ENCODE assay signal across 11 cellular contexts in the genomic region with DNA sequence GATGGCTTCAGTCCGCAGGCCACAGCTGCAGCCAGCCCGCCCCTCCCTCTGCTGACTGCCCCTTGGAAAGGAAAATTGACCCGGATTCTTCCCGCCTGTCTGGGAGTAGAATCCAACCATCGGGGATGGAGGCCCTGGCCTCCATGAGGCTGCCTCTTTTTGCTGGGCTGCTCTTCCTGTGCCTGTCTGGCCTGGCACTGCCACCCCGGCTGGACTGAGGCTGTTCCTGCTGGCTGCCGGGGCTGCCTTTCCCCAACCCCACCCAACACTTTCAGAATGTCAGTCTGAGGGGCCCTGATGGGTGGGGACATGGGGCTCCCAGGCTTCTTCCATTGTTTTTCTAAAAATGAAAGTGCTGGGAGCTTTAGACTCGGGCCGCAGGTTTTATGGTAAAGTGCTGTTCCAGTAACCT. TPM values are rescaled to one million over a fixed set of nuclear protein-coding genes. Genes with fewer than 3 reads are reported as not detected.
DNase-seq lines count a peak whose midpoint lies in the region; ATAC-seq and TF ChIP-seq lines count a peak whose summit lies in the region.
"Had no signal": no experiment of that assay in that cellular context is flagged by ENCODE, and none has a peak within 500 bp of the region (broad histone marks: within the 10 kb centered on the region; RNA-seq: fewer than 3 reads in every experiment).

No MANE protein-coding gene starts in this region.

- peak overlapping the region; percentile 84 for H3K4me2 ChIP-seq in fibroblast of lung (ENCODE audit: extremely low read depth, insufficient read depth, low read length)

- H4K20me1 ChIP-seq in fibroblast of lung (ENCODE audit: control insufficient read depth, extremely low read depth, insufficient read depth, low read length) = no peaks in the 10 kb centered on the region

- DNase-seq in NCI-H2227 (lab: John Stamatoyannopoulos, UW; ENCODE audit: unreplicated experiment) = peak; percentile 27
- DNase-seq in NCI-H2227 treated with DMSO at 0.1 percent for 48 hours (lab: John Stamatoyannopoulos, UW) = no peak
- DNase-seq in fibroblast of lung (ENCODE audit: low read depth in 2 of 2) = no peak
- no peak for DNase-seq in neural crest cell (ENCODE audit: low read depth, low spot score)
- DNase-seq in upper lobe of left lung = peak in 1 of 2 donors; percentile 60
- no peak for DNase-seq in NCI-H146 treated with DMSO at 0.1 percent for 48 hours (lab: John Stamatoyannopoulos, UW; ENCODE audit: unreplicated experiment)
- no peak for DNase-seq in activated CD4-positive, alpha-beta memory T cell treated with anti-CD3 and anti-CD28 coated beads for 36 hours
- DNase-seq in NCI-H1092 (lab: John Stamatoyannopoulos, UW) = no peak
- DNase-seq: activated T-cell treated with anti-CD3 and anti-CD28 coated beads, Interleukin-2, amount 50 U/mL, for 24 hours; RPMI8226; stimulated activated CD4-positive, alpha-beta T cell treated with anti-CD3 and anti-CD28 coated beads, Interleukin-2, amount 100 ng/mL, for 24 hours had no signal

- peaks cover 68% of the 10 kb centered on the region for H3K4me1 Mint-ChIP-seq in neural crest cell
- H3K4me1 Mint-ChIP-seq in activated CD4-positive, alpha-beta memory T cell treated with anti-CD3 and anti-CD28 coated beads for 36 hours (ENCODE audit: low read depth) = peaks cover 14% of the 10 kb centered on the region

- TF ChIP-seq CTCF in fibroblast of lung (conservative IDR thresholded peaks at IDR 0.05 in 1 of 2, IDR thresholded peaks at IDR 0.05 in 1 of 2; ENCODE audit: low read depth in 1 of 2, low read length in 2 of 2) (no peak), neural crest cell (conservative IDR thresholded peaks at IDR 0.05) (no peak), upper lobe of left lung (IDR thresholded peaks at IDR 0.05) (no peak)

- ATAC-seq in upper lobe of left lung (ENCODE audit: low FRiP score in 2 of 2) = no peak

- TF ChIP-seq EP300 in upper lobe of left lung (IDR thresholded peaks at IDR 0.05) = no peak

- peak overlapping the region; percentile 64 for H3K9ac ChIP-seq in fibroblast of lung (ENCODE audit: insufficient read depth, low read length)

- H3K4me3 ChIP-seq in fibroblast of lung (replicated peaks in 1 of 4; ENCODE audit: control extremely low read depth in 1 of 4, insufficient read depth in 1 of 4, low read depth in 3 of 4, low read length in 4 of 4) (peak overlapping the region in 3 of 4 experiments; percentile 16 to 45 (median 26)), upper lobe of left lung (peak overlapping the region in 1 of 4 donors; percentile 12)

- H3K36me3 Mint-ChIP-seq in neural crest cell (ENCODE audit: low read depth) = peaks cover 12% of the 10 kb centered on the region
- H3K36me3 Mint-ChIP-seq in activated CD4-positive, alpha-beta memory T cell treated with anti-CD3 and anti-CD28 coated beads for 36 hours = no peaks in the 10 kb centered on the region

- H3K4me3 Mint-ChIP-seq in neural crest cell = peak overlapping the region; percentile 99
- H3K4me3 Mint-ChIP-seq in activated CD4-positive, alpha-beta memory T cell treated with anti-CD3 and anti-CD28 coated beads for 36 hours = no peak overlapping the region
- H3K4me3 Mint-ChIP-seq: activated T-cell treated with anti-CD3 and anti-CD28 coated beads, Interleukin-2, amount 50 U/mL, for 24 hours had no signal

- H3K36me3 ChIP-seq in fibroblast of lung (ENCODE audit: control insufficient read depth, insufficient read depth, low read length) = no peaks in the 10 kb centered on the region
- H3K36me3 ChIP-seq in upper lobe of left lung = no peaks in the 10 kb centered on the region

- H3K4me1 ChIP-seq in fibroblast of lung (ENCODE audit: control insufficient read depth, extremely low read depth, insufficient read depth, low read length) (peaks cover 39% of the 10 kb centered on the region), upper lobe of left lung (peaks cover 55 to 78% (median 59%) of the 10 kb centered on the region in 4 donors)

- H2AFZ ChIP-seq in fibroblast of lung (ENCODE audit: low read length) = no peak overlapping the region

- intact Hi-C loops in activated CD4-positive, alpha-beta memory T cell treated with anti-CD3 and anti-CD28 coated beads for 36 hours (cut with micrococcal nuclease) = no loop called here

- CTCF ChIA-PET in activated CD4-positive, alpha-beta memory T cell treated with anti-CD3 and anti-CD28 coated beads for 36 hours (lab: Charles Lee) = interaction anchor here (0.6 kb wide), 1 partner anchor 82 kb away, joined by 4 read pairs; no protein-coding TSS in a partner anchor

- peak overlapping the region; percentile 76 for H3K27ac Mint-ChIP-seq in neural crest cell (ENCODE audit: unreplicated experiment)
- H3K27ac Mint-ChIP-seq in activated CD4-positive, alpha-beta memory T cell treated with anti-CD3 and anti-CD28 coated beads for 36 hours = no peak overlapping the region
- H3K27ac Mint-ChIP-seq: activated T-cell treated with anti-CD3 and anti-CD28 coated beads, Interleukin-2, amount 50 U/mL, for 24 hours had no signal

- H3K27me3 Mint-ChIP-seq in neural crest cell (ENCODE audit: low read depth) = peaks cover 24% of the 10 kb centered on the region
- peaks cover 60% of the 10 kb centered on the region for H3K27me3 Mint-ChIP-seq in activated CD4-positive, alpha-beta memory T cell treated with anti-CD3 and anti-CD28 coated beads for 36 hours

- WGBS in upper lobe of left lung, 2 donors = 64% methylated on average over 9 of the region's 9 CpGs

- H3K79me2 ChIP-seq in fibroblast of lung (ENCODE audit: control insufficient read depth, insufficient read depth, low read length) = peaks cover 61% of the 10 kb centered on the region

- H3K27me3 ChIP-seq in fibroblast of lung (ENCODE audit: control insufficient read depth, insufficient read depth, low read length) (no peaks in the 10 kb centered on the region), upper lobe of left lung (no peaks in the 10 kb centered on the region)

- POLR2A ChIA-PET in activated CD4-positive, alpha-beta memory T cell treated with anti-CD3 and anti-CD28 coated beads for 36 hours (lab: Charles Lee) = no interaction called here

- peak overlapping the region; percentile 86 for H3K27ac ChIP-seq in fibroblast of lung (ENCODE audit: insufficient read depth, low read length)
- H3K27ac ChIP-seq in upper lobe of left lung = peak overlapping the region; percentile 79 to 99 (median 96)

- H3K9me3 Mint-ChIP-seq in neural crest cell = no peaks in the 10 kb centered on the region
- H3K9me3 Mint-ChIP-seq in activated CD4-positive, alpha-beta memory T cell treated with anti-CD3 and anti-CD28 coated beads for 36 hours = no peaks in the 10 kb centered on the region
- H3K9me3 Mint-ChIP-seq: activated T-cell treated with anti-CD3 and anti-CD28 coated beads, Interleukin-2, amount 50 U/mL, for 24 hours had no signal

- no peak for TF ChIP-seq POLR2A in upper lobe of left lung (IDR thresholded peaks at IDR 0.05)

- no peaks in the 10 kb centered on the region for H3K9me3 ChIP-seq in fibroblast of lung (ENCODE audit: control insufficient read depth, insufficient read depth, low read depth, low read length)
- H3K9me3 ChIP-seq in upper lobe of left lung = no peaks in the 10 kb centered on the region

RNA-seq across cellular contexts. Expression of gene BAHCC1, which starts 7.3 kb away (rescaled TPM):
- total RNA-seq in fibroblast of lung (3.9 and 7.3 TPM in 2 replicates), neural crest cell (57.4 and 61.3 TPM in 2 replicates), upper lobe of left lung (10 to 100 TPM in 5 of 6 donors, 1 to 10 TPM in 1; 8.2 to 81.7 (median 21.0) TPM)
- polyA plus RNA-seq in fibroblast of lung = 1.5 and 1.8 TPM in 2 replicates
- 6.8 and 7.2 TPM in 2 replicates for polyA plus RNA-seq in fibroblast of lung (2012)
- 6.3 and 8.6 TPM in 2 replicates for polyA minus RNA-seq in fibroblast of lung (ENCODE audit: low replicate concordance)
- under 1 TPM in 1 of 2 experiments, not detected in 1; 0.10 TPM for total RNA-seq in activated CD4-positive, alpha-beta memory T cell treated with anti-CD3 and anti-CD28 coated beads for 36 hours
